ENCODE assay signal across 26 cellular contexts in genomic region chrX:54597728-54598127, GRCh38.
"Had no signal": no experiment of that assay in that cellular context is flagged by ENCODE, and none has a peak within 500 bp of the region (broad histone marks: within the 10 kb centered on the region; RNA-seq: fewer than 3 reads in every experiment).

No MANE protein-coding gene starts in this region.

- FAIRE-seq: islet of Langerhans, kidney, pancreas had no signal

- ATAC-seq: left colon; left lung; lower lobe of right lung; naive thymus-derived CD8-positive, alpha-beta T cell; pancreas; right cardiac atrium; sciatic nerve; stimulated activated naive B cell treated with anti-CD40 and anti-IgM and Interleukin-4, amounts not matched to agents 10 μg/mL and 1 μg/mL and 100 μg/mL, for 72 hours; stimulated activated naive CD8-positive, alpha-beta T cell treated with anti-CD3 and anti-CD28 coated beads, Interleukin-15, Interleukin-2, amounts not matched to agents 100 U/mL and 50 U/mL, for 24 hours had no signal

- DNase-seq: immature natural killer cell; kidney; left colon; left lung; lower lobe of right lung; mammary epithelial cell; mesenchymal stem cell; naive thymus-derived CD8-positive, alpha-beta T cell; nucleus accumbens; pancreas; posterior cingulate gyrus; retina; right cardiac atrium; stimulated activated CD4-positive, alpha-beta T cell treated with anti-CD3 and anti-CD28 coated beads, Interleukin-12 subunit alpha, Interleukin-12 subunit beta, amount 100 ng/mL, for 4 hours; stimulated activated CD4-positive, alpha-beta T cell treated with anti-CD3 and anti-CD28 coated beads, Interleukin-15, amount 100 ng/mL, for 24 hours; stimulated activated CD4-positive, alpha-beta T cell treated with anti-CD3 and anti-CD28 coated beads, Interleukin-2, amount 100 ng/mL, for 24 hours; stimulated activated CD4-positive, alpha-beta T cell treated with anti-CD3 and anti-CD28 coated beads, Interleukin-4, amount 100 ng/mL, for 1 hour; stimulated activated naive B cell treated with anti-CD40 and anti-IgM and Interleukin-4, amounts not matched to agents 10 μg/mL and 1 μg/mL and 100 μg/mL, for 72 hours; stimulated activated naive CD8-positive, alpha-beta T cell treated with anti-CD3 and anti-CD28 coated beads, Interleukin-15, Interleukin-2, amounts not matched to agents 100 U/mL and 50 U/mL, for 24 hours; stomach; testis; thyroid gland; transverse colon; upper lobe of left lung had no signal
